In genomic region chr6:155829646-155830045, GRCh38 we compare ENCODE assay signal across 23 cellular contexts.
DNase-seq lines count a peak whose midpoint lies in the region; ATAC-seq and TF ChIP-seq lines count a peak whose summit lies in the region.
"Had no signal": no experiment of that assay in that cellular context is flagged by ENCODE, and none has a peak within 500 bp of the region (broad histone marks: within the 10 kb centered on the region; RNA-seq: fewer than 3 reads in every experiment).

No MANE protein-coding gene starts in this region.

- intact Hi-C loops in mammary epithelial cell (cut with micrococcal nuclease) = no loop called here
- intact Hi-C loops in MCF 10A (cut with micrococcal nuclease) = no loop called here
- intact Hi-C loops in CD4-positive, alpha-beta memory T cell (cut with micrococcal nuclease) = no loop called here

- H3K27me3 ChIP-seq in mammary epithelial cell (ENCODE audit: insufficient read depth, low read length) (no peaks in the 10 kb centered on the region), RWPE2 (ENCODE audit: insufficient read depth, poor library complexity, severe bottlenecking) (no peaks in the 10 kb centered on the region)
- H3K27me3 ChIP-seq in CD4-positive, alpha-beta memory T cell (ENCODE audit: insufficient read depth, low read length) = no peaks in the 10 kb centered on the region
- H3K27me3 ChIP-seq: BE2C; BLaER1 treated with 17β-estradiol and CSF1 and Interleukin-3, amounts not matched to agents 10 nM and 100 nM had no signal

- no peak overlapping the region for H3K4me3 Mint-ChIP-seq in MCF 10A (ENCODE audit: unreplicated experiment)
- H3K4me3 Mint-ChIP-seq in CD4-positive, alpha-beta memory T cell = no peak overlapping the region
- H3K4me3 Mint-ChIP-seq: CD14-positive monocyte; CD4-positive, alpha-beta T cell; GM23338; H9 had no signal

- H3K4me1 ChIP-seq in mammary epithelial cell (ENCODE audit: insufficient read depth, low read length) (peaks cover 6% of the 10 kb centered on the region), RWPE2 (ENCODE audit: insufficient read depth, poor library complexity, severe bottlenecking) (peaks cover 14% of the 10 kb centered on the region)
- no peaks in the 10 kb centered on the region for H3K4me1 ChIP-seq in CD4-positive, alpha-beta memory T cell (ENCODE audit: insufficient read depth, low read length)
- H3K4me1 ChIP-seq: A549, BE2C had no signal

- H3K4me3 ChIP-seq in mammary epithelial cell (replicated peaks in 1 of 3; ENCODE audit: insufficient read depth in 1 of 3, low read depth in 2 of 3, low read length in 3 of 3) = no peak overlapping the region
- no peak overlapping the region for H3K4me3 ChIP-seq in RWPE2 (ENCODE audit: severe bottlenecking)
- no peak overlapping the region for H3K4me3 ChIP-seq in CD4-positive, alpha-beta memory T cell (ENCODE audit: low read length in 2 of 2)
- H3K4me3 ChIP-seq: A549; BLaER1 treated with 17β-estradiol and CSF1 and Interleukin-3, amounts not matched to agents 10 nM and 100 nM; GM23338 had no signal

- no peaks in the 10 kb centered on the region for H3K9me3 Mint-ChIP-seq in MCF 10A (ENCODE audit: unreplicated experiment)
- H3K9me3 Mint-ChIP-seq in CD4-positive, alpha-beta memory T cell = no peaks in the 10 kb centered on the region
- H3K9me3 Mint-ChIP-seq: CD4-positive, alpha-beta T cell; GM23338 had no signal

- H3K36me3 Mint-ChIP-seq in MCF 10A (ENCODE audit: insufficient read depth, unreplicated experiment) = no peaks in the 10 kb centered on the region
- H3K36me3 Mint-ChIP-seq in CD4-positive, alpha-beta memory T cell = no peaks in the 10 kb centered on the region
- H3K36me3 Mint-ChIP-seq: CD14-positive monocyte had no signal

- dilution Hi-C loops in mammary epithelial cell (cut with HindIII; ENCODE audit: low sequenced_read_pairs) = no loop called here

- no peak overlapping the region for H3K9ac ChIP-seq in mammary epithelial cell (ENCODE audit: insufficient read depth, low read length)
- H3K9ac ChIP-seq: BLaER1 treated with 17β-estradiol and CSF1 and Interleukin-3, amounts not matched to agents 10 nM and 100 nM had no signal

- H3K4me2 ChIP-seq in mammary epithelial cell (ENCODE audit: insufficient read depth, low read depth, low read length) = peak overlapping the region; percentile 31
- H3K4me2 ChIP-seq: A549; BLaER1 treated with 17β-estradiol and CSF1 and Interleukin-3, amounts not matched to agents 10 nM and 100 nM; GM23338 had no signal

- no peak overlapping the region for H2AFZ ChIP-seq in mammary epithelial cell (ENCODE audit: low read depth, low read length)
- H2AFZ ChIP-seq: GM23338 had no signal

- no peak for ATAC-seq in RWPE2 (ENCODE audit: low read depth)
- ATAC-seq in GM18873 (IDR thresholded peaks at IDR 0.05; ENCODE audit: low FRiP score, unreplicated experiment) = no peak
- no peak for ATAC-seq in GM21576 (IDR thresholded peaks at IDR 0.05; ENCODE audit: unreplicated experiment)
- ATAC-seq: A549, GM23338, HCT116 had no signal

- in situ Hi-C loops in mammary epithelial cell (cut with MboI; ENCODE audit: low sequenced_read_pairs in 2 of 2) = no loop called here

- H4K20me1 ChIP-seq in mammary epithelial cell (ENCODE audit: insufficient read depth, low read length) = no peaks in the 10 kb centered on the region
- H4K20me1 ChIP-seq: BLaER1 treated with 17β-estradiol and CSF1 and Interleukin-3, amounts not matched to agents 10 nM and 100 nM had no signal

- no peaks in the 10 kb centered on the region for H3K79me2 ChIP-seq in mammary epithelial cell (ENCODE audit: insufficient read depth, low read length)

- CTCF ChIA-PET in mammary epithelial cell (lab: Charles Lee; ENCODE audit: low non-redundant PET) = no interaction called here
- CTCF ChIA-PET in MCF 10A (lab: Yijun Ruan, JAX) = interaction anchor here (0.8 kb wide), 1 partner anchor 13 kb away, joined by 3 read pairs; no protein-coding TSS in a partner anchor
- CTCF ChIA-PET in CD4-positive, alpha-beta memory T cell (lab: Charles Lee; ENCODE audit: partially characterized antibody) = interaction anchor here (0.6 kb wide), 1 partner anchor 75 kb away, joined by 3 read pairs; no protein-coding TSS in a partner anchor

- no peak for TF ChIP-seq CTCF in mammary epithelial cell (conservative IDR thresholded peaks at IDR 0.05 in 1 of 2, IDR thresholded peaks at IDR 0.05 in 1 of 2; ENCODE audit: extremely low read depth in 1 of 2, insufficient read depth in 1 of 2, low read depth in 1 of 2, low read length in 2 of 2)
- no peak for TF ChIP-seq CTCF in MCF 10A (IDR thresholded peaks at IDR 0.05; ENCODE audit: unreplicated experiment)
- no peak for TF ChIP-seq CTCF in RWPE2 (IDR thresholded peaks at IDR 0.05; ENCODE audit: poor library complexity, severe bottlenecking)

- H3K36me3 ChIP-seq in mammary epithelial cell (ENCODE audit: insufficient read depth, low read length) (no peaks in the 10 kb centered on the region), RWPE2 (ENCODE audit: low read depth) (no peaks in the 10 kb centered on the region)
- no peaks in the 10 kb centered on the region for H3K36me3 ChIP-seq in CD4-positive, alpha-beta memory T cell (ENCODE audit: insufficient read depth, low read length)
- H3K36me3 ChIP-seq: BE2C; BLaER1 treated with 17β-estradiol and CSF1 and Interleukin-3, amounts not matched to agents 10 nM and 100 nM had no signal

- peak; percentile 25 for DNase-seq in mammary epithelial cell
- no peak for DNase-seq in MCF 10A (ENCODE audit: unreplicated experiment)
- no peak for DNase-seq in RWPE2 (ENCODE audit: low spot score)
- no peak for DNase-seq in epithelial cell of prostate (ENCODE audit: low read depth, low spot score)
- no peak for DNase-seq in CD4-positive, alpha-beta memory T cell
- DNase-seq: 8988T; ACHN; AML-193; BE2C; Calu3; CD4-positive, alpha-beta T cell; COR-L47; DMS53; DMS79 treated with DMSO at 0.1 percent for 48 hours; GF-D8; H9 had no signal

- H3K9me3 ChIP-seq in mammary epithelial cell (replicated peaks; ENCODE audit: insufficient read depth, low read length) (no peaks in the 10 kb centered on the region), RWPE2 (ENCODE audit: severe bottlenecking) (no peaks in the 10 kb centered on the region)
- no peaks in the 10 kb centered on the region for H3K9me3 ChIP-seq in CD4-positive, alpha-beta memory T cell (ENCODE audit: control insufficient read depth in 1 of 2, low read length in 2 of 2)
- H3K9me3 ChIP-seq: A549; BE2C; BLaER1 treated with 17β-estradiol and CSF1 and Interleukin-3, amounts not matched to agents 10 nM and 100 nM had no signal

- H3K27ac ChIP-seq in mammary epithelial cell (ENCODE audit: insufficient read depth, low read depth, low read length) (no peak overlapping the region), RWPE2 (ENCODE audit: poor library complexity, severe bottlenecking) (peak overlapping the region; percentile 42), epithelial cell of prostate (peak overlapping the region; percentile 68)
- H3K27ac ChIP-seq in CD4-positive, alpha-beta memory T cell (ENCODE audit: low read depth, low read length) = no peak overlapping the region
- H3K27ac ChIP-seq: A549; BLaER1 treated with 17β-estradiol and CSF1 and Interleukin-3, amounts not matched to agents 10 nM and 100 nM had no signal

- 71% methylated on average over 2 of the region's 2 CpGs for WGBS in mammary epithelial cell (ENCODE audit: low coverage, missing lambda C conversion rate)

- BruUV-seq in mammary epithelial cell (replicated peaks; lab: Mats Ljungman, UMichigan) (no TSS peak), MCF 10A (replicated peaks; lab: Mats Ljungman, UMichigan) (no TSS peak)

- H3K4me1 Mint-ChIP-seq in MCF 10A (ENCODE audit: insufficient read depth, unreplicated experiment) = peaks cover 4% of the 10 kb centered on the region
- no peaks in the 10 kb centered on the region for H3K4me1 Mint-ChIP-seq in CD4-positive, alpha-beta memory T cell
- H3K4me1 Mint-ChIP-seq: CD14-positive monocyte, GM23338, H9 had no signal

- POLR2A ChIA-PET in MCF 10A (lab: Yijun Ruan, JAX) = interaction anchor here (0.6 to 0.7 kb wide), 2 partner anchors 9 to 28 kb away, joined by 3 read pairs; no protein-coding TSS in a partner anchor
- POLR2A ChIA-PET in CD4-positive, alpha-beta memory T cell (lab: Charles Lee; ENCODE audit: partially characterized antibody) = no interaction called here

- no peak overlapping the region for H3K27ac Mint-ChIP-seq in MCF 10A (ENCODE audit: low read depth, unreplicated experiment)
- H3K27ac Mint-ChIP-seq in CD4-positive, alpha-beta memory T cell = no peak overlapping the region
- H3K27ac Mint-ChIP-seq: CD14-positive monocyte; CD4-positive, alpha-beta T cell; GM23338; H9 had no signal

- no peaks in the 10 kb centered on the region for H3K27me3 Mint-ChIP-seq in MCF 10A (ENCODE audit: insufficient read depth, unreplicated experiment)
- no peaks in the 10 kb centered on the region for H3K27me3 Mint-ChIP-seq in CD4-positive, alpha-beta memory T cell
- H3K27me3 Mint-ChIP-seq: CD4-positive, alpha-beta T cell had no signal

Comparison
In these comparisons a context has a peak if more than half of its experiments do, and no peak if none do; other contexts are left out.
1. H3K27ac ChIP-seq: peak in RWPE2 (single experiment) and epithelial cell of prostate (single experiment); none in mammary epithelial cell (single experiment) and CD4-positive, alpha-beta memory T cell (single experiment).